ENCODE assay signal across 17 cellular contexts in genomic region chr6:167212716-167213011, GRCh38. TPM values are rescaled to one million over a fixed set of nuclear protein-coding genes. Genes with fewer than 3 reads are reported as not detected.
A peak's percentile ranks its signal among the peaks of the same experiment; 100 is the strongest.
DNase-seq lines count a peak whose midpoint lies in the region; ATAC-seq and TF ChIP-seq lines count a peak whose summit lies in the region.
"Had no signal": no experiment of that assay in that cellular context is flagged by ENCODE, and none has a peak within 500 bp of the region (broad histone marks: within the 10 kb centered on the region; RNA-seq: fewer than 3 reads in every experiment).

No MANE protein-coding gene starts in this region.

- H3K9me3 ChIP-seq in mucosa of descending colon, result no peaks in the 10 kb centered on the region

- intact Hi-C loops in mucosa of descending colon (cut with DNase I, micrococcal nuclease), result no loop called here

- no peaks in the 10 kb centered on the region for H3K4me1 ChIP-seq in mucosa of descending colon (ENCODE audit: low read depth)

- H3K36me3 ChIP-seq in mucosa of descending colon (ENCODE audit: low read depth), result no peaks in the 10 kb centered on the region

- H3K4me3 ChIP-seq in GM12865 (ENCODE audit: low read depth, low read length), result no peak overlapping the region
- no peak overlapping the region for H3K4me3 ChIP-seq in mucosa of descending colon

- ATAC-seq in GM19035 (IDR thresholded peaks at IDR 0.05; ENCODE audit: unreplicated experiment) (peak; percentile 69), HG02623 (IDR thresholded peaks at IDR 0.05; ENCODE audit: unreplicated experiment) (peak; percentile 66), HG03159 (IDR thresholded peaks at IDR 0.05; ENCODE audit: unreplicated experiment) (peak; percentile 90), mucosa of descending colon (no peak)
- ATAC-seq: T-cell had no signal

- TF ChIP-seq CTCF in GM12865 (IDR thresholded peaks at IDR 0.05; ENCODE audit: insufficient read depth, low read depth, low read length, missing control alignments) (no peak), mucosa of descending colon (IDR thresholded peaks at IDR 0.05) (no peak)

- DNase-seq in GM12865 (ENCODE audit: low read depth) (peak; percentile 42), SKM-1 (lab: John Stamatoyannopoulos, UW; ENCODE audit: unreplicated experiment) (no peak), mucosa of descending colon (no peak), cortex of kidney (lab: John Stamatoyannopoulos, UW) (no peak), D341Med (ENCODE audit: low spot score) (no peak)
- DNase-seq: activated naive CD4-positive, alpha-beta T cell; kidney glomerular epithelial cell; NCI-H446; OCI-M1; stimulated activated CD4-positive, alpha-beta T cell treated with anti-CD3 and anti-CD28 coated beads, Interleukin-2, amount 100 ng/mL, for 24 hours; stimulated activated naive CD4-positive, alpha-beta T cell; T-cell had no signal

RNA-seq across cellular contexts. Expression of gene GPR31, which starts 54.9 kb away (rescaled TPM):
- total RNA-seq in mucosa of descending colon, result not detected
- total RNA-seq: glomerular endothelial cell, H4, T-cell had no signal
